Comparison of ENCODE assay signal across 1 cellular context in the genomic region with DNA sequence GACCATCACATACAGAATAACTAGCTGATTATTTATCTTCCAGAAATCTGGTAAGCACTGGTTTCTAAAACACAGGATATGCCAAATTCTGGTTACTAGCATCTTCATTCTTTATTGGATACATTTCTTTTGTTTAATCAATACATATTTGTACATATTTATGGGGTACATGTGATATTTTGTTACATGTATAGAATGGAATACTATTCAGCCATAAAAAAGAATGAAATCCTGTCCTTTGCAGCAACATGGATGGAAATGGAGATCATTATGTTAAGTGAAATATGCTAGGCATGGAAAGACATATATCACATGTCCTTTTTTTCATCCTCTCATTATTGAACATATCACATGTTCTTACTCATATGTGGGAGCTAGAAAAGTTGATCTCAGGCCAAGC.
TF ChIP-seq lines count a peak whose summit lies in the region.

No MANE protein-coding gene starts in this region.

TF ChIP-seq in K562, 482 proteins besides CTCF, POLR2A, EP300 and RAD21 (continued from another document):
- TF ChIP-seq, protein P1, sequence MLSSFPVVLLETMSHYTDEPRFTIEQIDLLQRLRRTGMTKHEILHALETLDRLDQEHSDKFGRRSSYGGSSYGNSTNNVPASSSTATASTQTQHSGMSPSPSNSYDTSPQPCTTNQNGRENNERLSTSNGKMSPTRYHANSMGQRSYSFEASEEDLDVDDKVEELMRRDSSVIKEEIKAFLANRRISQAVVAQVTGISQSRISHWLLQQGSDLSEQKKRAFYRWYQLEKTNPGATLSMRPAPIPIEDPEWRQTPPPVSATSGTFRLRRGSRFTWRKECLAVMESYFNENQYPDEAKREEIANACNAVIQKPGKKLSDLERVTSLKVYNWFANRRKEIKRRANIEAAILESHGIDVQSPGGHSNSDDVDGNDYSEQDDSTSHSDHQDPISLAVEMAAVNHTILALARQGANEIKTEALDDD (IDR thresholded peaks at IDR 0.05): no peak
